In the genomic region with DNA sequence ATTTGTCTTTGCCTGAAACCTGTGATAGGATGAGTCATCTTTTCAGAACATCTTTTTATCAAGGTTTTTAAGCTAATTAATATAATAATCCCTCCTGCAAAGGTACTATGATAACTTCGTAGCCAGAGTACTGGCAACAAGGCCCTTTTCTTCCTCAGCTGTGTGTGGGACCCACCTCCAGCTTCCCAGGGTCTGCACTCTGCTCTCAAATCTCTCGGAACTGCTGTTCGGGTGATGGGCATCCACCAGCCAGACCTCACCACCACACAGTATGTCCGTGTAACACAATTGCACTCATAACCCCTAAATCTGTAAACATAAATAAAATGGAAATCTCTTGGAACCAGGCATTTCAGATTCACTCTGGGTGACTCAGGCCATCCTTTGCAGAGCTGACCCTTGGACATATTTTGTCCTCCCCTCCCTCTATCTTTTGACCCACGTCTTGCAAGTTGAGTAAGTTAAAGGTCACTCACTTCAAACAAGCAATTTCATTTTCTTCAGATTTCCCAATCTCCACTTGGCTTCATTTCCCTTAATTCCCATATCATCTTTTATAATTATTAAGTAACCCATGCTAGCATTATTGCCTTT, we compare ENCODE assay signal across 2 cellular contexts.
TF ChIP-seq lines count a peak whose summit lies in the region.

No MANE protein-coding gene starts in this region.

TF ChIP-seq in endothelial cell of umbilical vein, 7 proteins besides CTCF, POLR2A, EP300 and RAD21:
- no peak for TF ChIP-seq MAX (IDR thresholded peaks at IDR 0.05; ENCODE audit: insufficient read depth, insufficient read length)
- TF ChIP-seq FOS (IDR thresholded peaks at IDR 0.05; ENCODE audit: borderline replicate concordance, insufficient read depth, low read length) = peak; percentile 23
- no peak for TF ChIP-seq GATA2 (IDR thresholded peaks at IDR 0.05; ENCODE audit: insufficient read depth, insufficient read length, low read depth, low read length)
- TF ChIP-seq MYC (IDR thresholded peaks at IDR 0.05; ENCODE audit: low read depth, low read length) = no peak
- TF ChIP-seq POLR2AphosphoS5 (IDR thresholded peaks at IDR 0.05; ENCODE audit: insufficient read depth, low read depth, low read length) = no peak
- TF ChIP-seq EZH2 (IDR thresholded peaks at IDR 0.05; ENCODE audit: borderline replicate concordance, low read depth, low read length, severe bottlenecking) = no peak
- TF ChIP-seq JUN (IDR thresholded peaks at IDR 0.05; ENCODE audit: borderline replicate concordance, insufficient read depth, insufficient read length, low read depth) = peak; percentile 24

TF ChIP-seq in SK-N-SH treated with all-trans-retinoic acid at 6 μM for 48 hours, 23 proteins besides CTCF, POLR2A, EP300 and RAD21:
- TF ChIP-seq ISL1 (CRISPR knock-in tag; IDR thresholded peaks at IDR 0.05) = no peak
- TF ChIP-seq TOX (CRISPR knock-in tag; IDR thresholded peaks at IDR 0.05; ENCODE audit: borderline replicate concordance) = no peak
- TF ChIP-seq BACH2 (CRISPR knock-in tag; IDR thresholded peaks at IDR 0.05; ENCODE audit: borderline replicate concordance) = no peak
- TF ChIP-seq, protein P1, sequence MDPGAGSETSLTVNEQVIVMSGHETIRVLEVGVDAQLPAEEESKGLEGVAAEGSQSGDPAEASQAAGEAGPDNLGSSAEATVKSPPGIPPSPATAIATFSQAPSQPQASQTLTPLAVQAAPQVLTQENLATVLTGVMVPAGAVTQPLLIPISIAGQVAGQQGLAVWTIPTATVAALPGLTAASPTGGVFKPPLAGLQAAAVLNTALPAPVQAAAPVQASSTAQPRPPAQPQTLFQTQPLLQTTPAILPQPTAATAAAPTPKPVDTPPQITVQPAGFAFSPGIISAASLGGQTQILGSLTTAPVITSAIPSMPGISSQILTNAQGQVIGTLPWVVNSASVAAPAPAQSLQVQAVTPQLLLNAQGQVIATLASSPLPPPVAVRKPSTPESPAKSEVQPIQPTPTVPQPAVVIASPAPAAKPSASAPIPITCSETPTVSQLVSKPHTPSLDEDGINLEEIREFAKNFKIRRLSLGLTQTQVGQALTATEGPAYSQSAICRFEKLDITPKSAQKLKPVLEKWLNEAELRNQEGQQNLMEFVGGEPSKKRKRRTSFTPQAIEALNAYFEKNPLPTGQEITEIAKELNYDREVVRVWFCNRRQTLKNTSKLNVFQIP (CRISPR knock-in tag; IDR thresholded peaks at IDR 0.05; ENCODE audit: borderline replicate concordance, low read depth) = no peak
- TF ChIP-seq CREB5 (CRISPR knock-in tag; IDR thresholded peaks at IDR 0.05; ENCODE audit: low read depth) = no peak
- no peak for TF ChIP-seq ZFP30 (CRISPR knock-in tag; IDR thresholded peaks at IDR 0.05)
- TF ChIP-seq CSDC2 (CRISPR knock-in tag; IDR thresholded peaks at IDR 0.05) = no peak
- no peak for TF ChIP-seq ZNF8 (CRISPR knock-in tag; IDR thresholded peaks at IDR 0.05)
- no peak for TF ChIP-seq ZFP3 (CRISPR knock-in tag; IDR thresholded peaks at IDR 0.05)
- TF ChIP-seq RARB (CRISPR knock-in tag; IDR thresholded peaks at IDR 0.05) = no peak
- no peak for TF ChIP-seq ZC3H10 (CRISPR knock-in tag; IDR thresholded peaks at IDR 0.05)
- no peak for TF ChIP-seq PATZ1 (CRISPR knock-in tag; IDR thresholded peaks at IDR 0.05; ENCODE audit: borderline replicate concordance)
- no peak for TF ChIP-seq CSRNP3 (CRISPR knock-in tag; IDR thresholded peaks at IDR 0.05)
- TF ChIP-seq ESRRG (CRISPR knock-in tag; IDR thresholded peaks at IDR 0.05) = no peak
- no peak for TF ChIP-seq ZNF70 (CRISPR knock-in tag; IDR thresholded peaks at IDR 0.05)
- no peak for TF ChIP-seq TCF4 (CRISPR knock-in tag; IDR thresholded peaks at IDR 0.05; ENCODE audit: borderline replicate concordance)
- TF ChIP-seq TSHZ2 (CRISPR knock-in tag; IDR thresholded peaks at IDR 0.05) = no peak
- TF ChIP-seq SNAI2 (CRISPR knock-in tag; IDR thresholded peaks at IDR 0.05) = no peak
- no peak for TF ChIP-seq OSR1 (CRISPR knock-in tag; IDR thresholded peaks at IDR 0.05)
- TF ChIP-seq PPARA (CRISPR knock-in tag; IDR thresholded peaks at IDR 0.05; ENCODE audit: borderline replicate concordance) = no peak
